Comparison of ENCODE assay signal across 1 cellular context in genomic region chr7:27870595-27870994, GRCh38.
TF ChIP-seq lines count a peak whose summit lies in the region.

No MANE protein-coding gene starts in this region.

TF ChIP-seq in GM23338, 12 proteins besides CTCF, POLR2A, EP300 and RAD21 (continued from another document):
- TF ChIP-seq ZNF462 (CRISPR knock-in tag; IDR thresholded peaks at IDR 0.05) = no peak
